2 cellular contexts compared by ENCODE assay signal in the genomic region with DNA sequence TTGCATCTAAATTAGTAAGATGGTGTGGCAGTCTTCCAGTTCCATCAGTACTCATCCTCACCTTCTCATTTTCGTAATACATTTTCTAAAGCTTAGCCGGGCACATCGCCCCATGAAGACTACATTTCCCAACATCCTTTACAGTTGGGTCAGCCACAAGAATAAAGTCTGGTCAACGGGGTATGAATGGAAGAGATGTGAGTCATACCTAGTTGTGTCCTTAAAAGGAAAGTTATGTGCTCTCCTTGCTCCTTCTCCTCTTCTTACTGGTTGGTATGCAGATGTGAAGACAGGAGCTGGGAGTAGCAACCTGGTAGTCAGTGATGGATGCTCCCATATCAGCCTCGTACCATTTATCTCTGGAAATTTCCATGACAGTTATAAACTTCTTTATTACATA.
A peak's percentile ranks its signal among the peaks of the same experiment; 100 is the strongest.
TF ChIP-seq lines count a peak whose summit lies in the region.

No MANE protein-coding gene starts in this region.

TF ChIP-seq in IMR-90, 13 proteins besides CTCF, POLR2A, EP300 and RAD21:
- no peak for TF ChIP-seq CEBPB (IDR thresholded peaks at IDR 0.05; ENCODE audit: low read depth, low read length)
- no peak for TF ChIP-seq MAFK (IDR thresholded peaks at IDR 0.05; ENCODE audit: low read depth, low read length)
- TF ChIP-seq NFE2L2 (IDR thresholded peaks at IDR 0.05; ENCODE audit: low read depth, low read length), result no peak
- TF ChIP-seq MAZ (IDR thresholded peaks at IDR 0.05; ENCODE audit: borderline replicate concordance, low read depth, low read length), result no peak
- no peak for TF ChIP-seq ELK1 (IDR thresholded peaks at IDR 0.05; ENCODE audit: borderline replicate concordance, low read depth, low read length)
- TF ChIP-seq RFX5 (IDR thresholded peaks at IDR 0.05; ENCODE audit: low read depth, low read length), result no peak
- no peak for TF ChIP-seq SMC3 (IDR thresholded peaks at IDR 0.05; ENCODE audit: low read depth, low read length)
- TF ChIP-seq CHD1 (IDR thresholded peaks at IDR 0.05; ENCODE audit: low read depth, low read length), result no peak
- no peak for TF ChIP-seq MXI1 (IDR thresholded peaks at IDR 0.05; ENCODE audit: borderline replicate concordance, low read depth, low read length)
- TF ChIP-seq FOS (IDR thresholded peaks at IDR 0.05; ENCODE audit: low read depth, low read length), result no peak

TF ChIP-seq in K562, 482 proteins besides CTCF, POLR2A, EP300 and RAD21:
- 0 out of 2 replicates have a peak, but pooled peaks have one; percentile 34 for TF ChIP-seq ATF3 (IDR thresholded peaks at IDR 0.05)
- no peak for TF ChIP-seq ATF3 (CRISPR knock-in tag; conservative IDR thresholded peaks at IDR 0.05)
- no peak for TF ChIP-seq SNAPC5 (CRISPR knock-in tag; IDR thresholded peaks at IDR 0.05)
- TF ChIP-seq U2AF1 (optimal IDR thresholded peaks at IDR 0.05; ENCODE audit: low read depth, low read length), result no peak
- no peak for TF ChIP-seq CSDE1 (IDR thresholded peaks at IDR 0.05)
- TF ChIP-seq JUND (IDR thresholded peaks at IDR 0.05; ENCODE audit: borderline replicate concordance, low read depth, low read length), result peak; percentile 50; the same call in 1 of the 2 replicates
- no peak for TF ChIP-seq JUND (tag; IDR thresholded peaks at IDR 0.05; ENCODE audit: borderline replicate concordance, low read depth, low read length)
- TF ChIP-seq ZNF445 (CRISPR knock-in tag; IDR thresholded peaks at IDR 0.05; ENCODE audit: low read depth), result no peak
- TF ChIP-seq TCFL5 (CRISPR knock-in tag; conservative IDR thresholded peaks at IDR 0.05), result no peak
- no peak for TF ChIP-seq SREBF2 (CRISPR knock-in tag; IDR thresholded peaks at IDR 0.05)
- TF ChIP-seq PML (IDR thresholded peaks at IDR 0.05; ENCODE audit: low read length), result no peak
- TF ChIP-seq ATF6 (CRISPR knock-in tag; IDR thresholded peaks at IDR 0.05), result no peak
- no peak for TF ChIP-seq OTX1 (CRISPR knock-in tag; IDR thresholded peaks at IDR 0.05)
- peak; percentile 51 for TF ChIP-seq FOSL1 (tag; conservative IDR thresholded peaks at IDR 0.05)
- TF ChIP-seq TEAD1 (CRISPR knock-in tag; IDR thresholded peaks at IDR 0.05), result no peak
- no peak for TF ChIP-seq ZHX1 (conservative IDR thresholded peaks at IDR 0.05; ENCODE audit: low read length)
- peak; percentile 48; the same call in 1 of the 2 replicates for TF ChIP-seq HCFC1 (IDR thresholded peaks at IDR 0.05; ENCODE audit: low read depth, low read length)
- no peak for TF ChIP-seq RBM22 (IDR thresholded peaks at IDR 0.05; ENCODE audit: low read depth, low read length, poor library complexity, severe bottlenecking)
- peak; percentile 47; the same call in 1 of the 2 replicates for TF ChIP-seq ZNF143 (CRISPR knock-in tag; IDR thresholded peaks at IDR 0.05)
- TF ChIP-seq KLF6 (CRISPR knock-in tag; IDR thresholded peaks at IDR 0.05; ENCODE audit: borderline replicate concordance), result no peak
- TF ChIP-seq SETDB1 (IDR thresholded peaks at IDR 0.05; ENCODE audit: low read length), result no peak
- TF ChIP-seq NR2C1 (IDR thresholded peaks at IDR 0.05), result no peak
- 0 out of 2 replicates have a peak, but pooled peaks have one; percentile 29 for TF ChIP-seq NR2C1 (tag; IDR thresholded peaks at IDR 0.05)
- no peak for TF ChIP-seq ZNF507 (tag; conservative IDR thresholded peaks at IDR 0.05)
- TF ChIP-seq SRF (CRISPR knock-in tag; IDR thresholded peaks at IDR 0.05), result peak in 1 of 2 experiments; percentile 88; a peak in 2 of 4 replicates
